5 cellular contexts compared by ENCODE assay signal in the genomic region with DNA sequence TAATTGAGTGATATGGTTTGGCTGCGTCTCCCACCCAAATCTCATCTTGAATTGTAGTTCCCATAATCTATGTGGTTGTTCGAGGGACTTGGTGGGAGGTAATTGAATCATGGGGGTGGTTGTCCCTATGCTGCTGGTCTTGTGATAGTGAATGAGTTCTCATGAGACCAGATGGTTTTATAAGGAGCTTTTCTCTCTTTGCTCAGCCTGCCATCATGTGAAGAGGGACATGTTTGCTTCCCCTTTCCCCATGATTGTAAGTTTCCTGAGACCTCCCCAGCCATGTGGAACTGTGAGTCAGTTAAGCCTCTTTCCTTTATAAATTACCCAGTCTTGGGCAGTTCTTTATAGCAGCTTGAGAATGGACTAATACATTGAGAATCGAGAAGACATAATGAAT.
"Had no signal": no experiment of that assay in that cellular context is flagged by ENCODE, and none has a peak within 500 bp of the region (broad histone marks: within the 10 kb centered on the region; RNA-seq: fewer than 3 reads in every experiment).

No MANE protein-coding gene starts in this region.

- DNase-seq: H9, HCEC 1CT, IMR-90 had no signal

- ATAC-seq: GM23338, K562 had no signal

- H3K4me3 ChIP-seq: GM23338, K562 had no signal
